ENCODE assay signal across 1 cellular context in the genomic region with DNA sequence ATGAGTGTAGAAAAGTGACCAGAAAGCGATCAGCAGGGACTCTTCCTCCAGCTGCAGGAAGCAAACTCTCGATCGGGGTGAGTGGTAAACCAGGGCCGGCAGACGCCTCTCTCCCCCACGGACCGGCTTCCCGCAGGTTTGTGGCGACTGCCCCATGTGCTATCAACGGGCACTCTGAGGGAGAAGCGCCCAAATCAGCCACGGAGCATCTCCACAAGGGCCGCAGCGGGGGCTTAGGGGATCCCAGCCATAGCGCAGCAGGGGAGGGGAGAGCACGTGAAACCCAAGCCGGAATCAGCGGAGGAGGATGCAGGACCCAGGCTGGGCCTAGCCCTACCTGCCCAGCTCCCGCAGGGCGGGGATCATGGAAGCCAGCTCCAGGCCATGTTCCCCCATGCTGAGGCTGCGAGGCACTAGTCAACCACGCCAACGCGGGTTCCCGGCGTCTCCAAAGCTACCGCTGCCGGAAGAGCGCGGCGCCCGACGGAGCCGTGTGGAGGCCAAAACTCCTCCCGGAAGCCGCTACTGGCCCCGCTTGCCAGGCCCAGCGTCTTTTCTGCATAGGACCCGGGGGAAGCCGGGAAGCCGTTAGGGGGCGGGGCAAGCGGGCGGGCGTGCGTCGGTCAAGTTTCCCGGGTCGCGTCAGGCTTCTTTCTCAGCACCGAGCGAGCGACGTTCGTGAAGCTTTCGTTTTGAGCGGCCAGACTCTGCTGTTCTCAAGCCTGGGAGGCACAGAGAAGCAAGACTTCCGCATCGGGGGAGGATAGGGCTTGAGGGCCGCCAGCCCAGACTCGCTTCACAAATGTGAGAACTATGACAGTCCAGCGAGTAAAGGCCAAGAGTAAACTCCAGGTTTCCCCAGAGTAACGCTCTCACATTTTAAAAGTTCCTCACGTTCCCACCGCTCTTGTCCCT.
A peak's percentile ranks its signal among the peaks of the same experiment; 100 is the strongest.
TF ChIP-seq lines count a peak whose summit lies in the region.

Gene ATR, minus strand, starts transcription at position 425 of the 915 bp plus-strand sequence. Its CDS starts 29 bp downstream, at position 396.

TF ChIP-seq in K562, 482 proteins besides CTCF, POLR2A, EP300 and RAD21 (continued from another document and continues in another):
- TF ChIP-seq, protein P1, sequence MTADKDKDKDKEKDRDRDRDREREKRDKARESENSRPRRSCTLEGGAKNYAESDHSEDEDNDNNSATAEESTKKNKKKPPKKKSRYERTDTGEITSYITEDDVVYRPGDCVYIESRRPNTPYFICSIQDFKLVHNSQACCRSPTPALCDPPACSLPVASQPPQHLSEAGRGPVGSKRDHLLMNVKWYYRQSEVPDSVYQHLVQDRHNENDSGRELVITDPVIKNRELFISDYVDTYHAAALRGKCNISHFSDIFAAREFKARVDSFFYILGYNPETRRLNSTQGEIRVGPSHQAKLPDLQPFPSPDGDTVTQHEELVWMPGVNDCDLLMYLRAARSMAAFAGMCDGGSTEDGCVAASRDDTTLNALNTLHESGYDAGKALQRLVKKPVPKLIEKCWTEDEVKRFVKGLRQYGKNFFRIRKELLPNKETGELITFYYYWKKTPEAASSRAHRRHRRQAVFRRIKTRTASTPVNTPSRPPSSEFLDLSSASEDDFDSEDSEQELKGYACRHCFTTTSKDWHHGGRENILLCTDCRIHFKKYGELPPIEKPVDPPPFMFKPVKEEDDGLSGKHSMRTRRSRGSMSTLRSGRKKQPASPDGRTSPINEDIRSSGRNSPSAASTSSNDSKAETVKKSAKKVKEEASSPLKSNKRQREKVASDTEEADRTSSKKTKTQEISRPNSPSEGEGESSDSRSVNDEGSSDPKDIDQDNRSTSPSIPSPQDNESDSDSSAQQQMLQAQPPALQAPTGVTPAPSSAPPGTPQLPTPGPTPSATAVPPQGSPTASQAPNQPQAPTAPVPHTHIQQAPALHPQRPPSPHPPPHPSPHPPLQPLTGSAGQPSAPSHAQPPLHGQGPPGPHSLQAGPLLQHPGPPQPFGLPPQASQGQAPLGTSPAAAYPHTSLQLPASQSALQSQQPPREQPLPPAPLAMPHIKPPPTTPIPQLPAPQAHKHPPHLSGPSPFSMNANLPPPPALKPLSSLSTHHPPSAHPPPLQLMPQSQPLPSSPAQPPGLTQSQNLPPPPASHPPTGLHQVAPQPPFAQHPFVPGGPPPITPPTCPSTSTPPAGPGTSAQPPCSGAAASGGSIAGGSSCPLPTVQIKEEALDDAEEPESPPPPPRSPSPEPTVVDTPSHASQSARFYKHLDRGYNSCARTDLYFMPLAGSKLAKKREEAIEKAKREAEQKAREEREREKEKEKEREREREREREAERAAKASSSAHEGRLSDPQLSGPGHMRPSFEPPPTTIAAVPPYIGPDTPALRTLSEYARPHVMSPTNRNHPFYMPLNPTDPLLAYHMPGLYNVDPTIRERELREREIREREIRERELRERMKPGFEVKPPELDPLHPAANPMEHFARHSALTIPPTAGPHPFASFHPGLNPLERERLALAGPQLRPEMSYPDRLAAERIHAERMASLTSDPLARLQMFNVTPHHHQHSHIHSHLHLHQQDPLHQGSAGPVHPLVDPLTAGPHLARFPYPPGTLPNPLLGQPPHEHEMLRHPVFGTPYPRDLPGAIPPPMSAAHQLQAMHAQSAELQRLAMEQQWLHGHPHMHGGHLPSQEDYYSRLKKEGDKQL (CRISPR knock-in tag; IDR thresholded peaks at IDR 0.05; ENCODE audit: borderline replicate concordance): no peak
- peak; percentile 98 for TF ChIP-seq NEUROD1 (IDR thresholded peaks at IDR 0.05; ENCODE audit: borderline replicate concordance, low read depth, low read length, partially characterized antibody)
- TF ChIP-seq, protein P2, sequence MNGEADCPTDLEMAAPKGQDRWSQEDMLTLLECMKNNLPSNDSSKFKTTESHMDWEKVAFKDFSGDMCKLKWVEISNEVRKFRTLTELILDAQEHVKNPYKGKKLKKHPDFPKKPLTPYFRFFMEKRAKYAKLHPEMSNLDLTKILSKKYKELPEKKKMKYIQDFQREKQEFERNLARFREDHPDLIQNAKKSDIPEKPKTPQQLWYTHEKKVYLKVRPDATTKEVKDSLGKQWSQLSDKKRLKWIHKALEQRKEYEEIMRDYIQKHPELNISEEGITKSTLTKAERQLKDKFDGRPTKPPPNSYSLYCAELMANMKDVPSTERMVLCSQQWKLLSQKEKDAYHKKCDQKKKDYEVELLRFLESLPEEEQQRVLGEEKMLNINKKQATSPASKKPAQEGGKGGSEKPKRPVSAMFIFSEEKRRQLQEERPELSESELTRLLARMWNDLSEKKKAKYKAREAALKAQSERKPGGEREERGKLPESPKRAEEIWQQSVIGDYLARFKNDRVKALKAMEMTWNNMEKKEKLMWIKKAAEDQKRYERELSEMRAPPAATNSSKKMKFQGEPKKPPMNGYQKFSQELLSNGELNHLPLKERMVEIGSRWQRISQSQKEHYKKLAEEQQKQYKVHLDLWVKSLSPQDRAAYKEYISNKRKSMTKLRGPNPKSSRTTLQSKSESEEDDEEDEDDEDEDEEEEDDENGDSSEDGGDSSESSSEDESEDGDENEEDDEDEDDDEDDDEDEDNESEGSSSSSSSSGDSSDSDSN (IDR thresholded peaks at IDR 0.05; ENCODE audit: borderline replicate concordance in 1 of 2, low read depth in 2 of 2, low read length in 2 of 2): peak in 1 of 2 experiments; percentile 92; a peak in 2 of 4 replicates
- no peak for TF ChIP-seq CAMTA2 (CRISPR knock-in tag; conservative IDR thresholded peaks at IDR 0.05)
- TF ChIP-seq NR3C1 (CRISPR knock-in tag; IDR thresholded peaks at IDR 0.05): peak; percentile 60; the same call in 1 of the 2 replicates
- TF ChIP-seq CHD1 (IDR thresholded peaks at IDR 0.05; ENCODE audit: low read length): no peak
- no peak for TF ChIP-seq ZBTB1 (CRISPR knock-in tag; IDR thresholded peaks at IDR 0.05; ENCODE audit: borderline replicate concordance, low read depth)
- TF ChIP-seq DEAF1 (CRISPR knock-in tag; IDR thresholded peaks at IDR 0.05): no peak
- no peak for TF ChIP-seq ZNF282 (CRISPR knock-in tag; IDR thresholded peaks at IDR 0.05)
- no peak for TF ChIP-seq CEBPB (tag; IDR thresholded peaks at IDR 0.05)
- peak; percentile 53 for TF ChIP-seq FOSL1 (tag; conservative IDR thresholded peaks at IDR 0.05)
- peak; percentile 87 for TF ChIP-seq HNRNPLL (IDR thresholded peaks at IDR 0.05; ENCODE audit: low read depth, low read length, poor library complexity, severe bottlenecking)
- peak in 1 of 2 experiments; percentile 72; a peak in 2 of 3 replicates for TF ChIP-seq CBX3 (IDR thresholded peaks at IDR 0.05; ENCODE audit: borderline replicate concordance in 1 of 2, low read length in 2 of 2)
- TF ChIP-seq KAT8 (IDR thresholded peaks at IDR 0.05; ENCODE audit: low read depth): no peak
- TF ChIP-seq, protein P3, sequence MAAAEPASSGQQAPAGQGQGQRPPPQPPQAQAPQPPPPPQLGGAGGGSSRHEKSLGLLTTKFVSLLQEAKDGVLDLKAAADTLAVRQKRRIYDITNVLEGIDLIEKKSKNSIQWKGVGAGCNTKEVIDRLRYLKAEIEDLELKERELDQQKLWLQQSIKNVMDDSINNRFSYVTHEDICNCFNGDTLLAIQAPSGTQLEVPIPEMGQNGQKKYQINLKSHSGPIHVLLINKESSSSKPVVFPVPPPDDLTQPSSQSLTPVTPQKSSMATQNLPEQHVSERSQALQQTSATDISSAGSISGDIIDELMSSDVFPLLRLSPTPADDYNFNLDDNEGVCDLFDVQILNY (CRISPR knock-in tag; IDR thresholded peaks at IDR 0.05): peak; percentile 28; the same call in 1 of the 2 replicates
- TF ChIP-seq C11orf30 (IDR thresholded peaks at IDR 0.05; ENCODE audit: low read depth): peak; percentile 69
- no peak for TF ChIP-seq DMBX1 (CRISPR knock-in tag; IDR thresholded peaks at IDR 0.05; ENCODE audit: borderline replicate concordance)
- no peak for TF ChIP-seq ZNF512 (tag; IDR thresholded peaks at IDR 0.05)
- no peak for TF ChIP-seq MCM2 (IDR thresholded peaks at IDR 0.05; ENCODE audit: low read depth)
- TF ChIP-seq ZNF644 (tag; IDR thresholded peaks at IDR 0.05; ENCODE audit: low read depth): no peak
- TF ChIP-seq ETV6 (IDR thresholded peaks at IDR 0.05; ENCODE audit: borderline replicate concordance in 1 of 2, low read depth in 2 of 2, low read length in 1 of 2): no peak; a peak in 1 of 4 replicates
- TF ChIP-seq ETV6 (CRISPR knock-in tag; IDR thresholded peaks at IDR 0.05; ENCODE audit: borderline replicate concordance): no peak
- peak; percentile 51 for TF ChIP-seq ARID1B (IDR thresholded peaks at IDR 0.05)
- TF ChIP-seq NFE2 (IDR thresholded peaks at IDR 0.05; ENCODE audit: low read depth): 0 out of 2 replicates have a peak, but pooled peaks have one; percentile 1
- TF ChIP-seq, protein P4, sequence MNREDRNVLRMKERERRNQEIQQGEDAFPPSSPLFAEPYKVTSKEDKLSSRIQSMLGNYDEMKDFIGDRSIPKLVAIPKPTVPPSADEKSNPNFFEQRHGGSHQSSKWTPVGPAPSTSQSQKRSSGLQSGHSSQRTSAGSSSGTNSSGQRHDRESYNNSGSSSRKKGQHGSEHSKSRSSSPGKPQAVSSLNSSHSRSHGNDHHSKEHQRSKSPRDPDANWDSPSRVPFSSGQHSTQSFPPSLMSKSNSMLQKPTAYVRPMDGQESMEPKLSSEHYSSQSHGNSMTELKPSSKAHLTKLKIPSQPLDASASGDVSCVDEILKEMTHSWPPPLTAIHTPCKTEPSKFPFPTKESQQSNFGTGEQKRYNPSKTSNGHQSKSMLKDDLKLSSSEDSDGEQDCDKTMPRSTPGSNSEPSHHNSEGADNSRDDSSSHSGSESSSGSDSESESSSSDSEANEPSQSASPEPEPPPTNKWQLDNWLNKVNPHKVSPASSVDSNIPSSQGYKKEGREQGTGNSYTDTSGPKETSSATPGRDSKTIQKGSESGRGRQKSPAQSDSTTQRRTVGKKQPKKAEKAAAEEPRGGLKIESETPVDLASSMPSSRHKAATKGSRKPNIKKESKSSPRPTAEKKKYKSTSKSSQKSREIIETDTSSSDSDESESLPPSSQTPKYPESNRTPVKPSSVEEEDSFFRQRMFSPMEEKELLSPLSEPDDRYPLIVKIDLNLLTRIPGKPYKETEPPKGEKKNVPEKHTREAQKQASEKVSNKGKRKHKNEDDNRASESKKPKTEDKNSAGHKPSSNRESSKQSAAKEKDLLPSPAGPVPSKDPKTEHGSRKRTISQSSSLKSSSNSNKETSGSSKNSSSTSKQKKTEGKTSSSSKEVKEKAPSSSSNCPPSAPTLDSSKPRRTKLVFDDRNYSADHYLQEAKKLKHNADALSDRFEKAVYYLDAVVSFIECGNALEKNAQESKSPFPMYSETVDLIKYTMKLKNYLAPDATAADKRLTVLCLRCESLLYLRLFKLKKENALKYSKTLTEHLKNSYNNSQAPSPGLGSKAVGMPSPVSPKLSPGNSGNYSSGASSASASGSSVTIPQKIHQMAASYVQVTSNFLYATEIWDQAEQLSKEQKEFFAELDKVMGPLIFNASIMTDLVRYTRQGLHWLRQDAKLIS (CRISPR knock-in tag; IDR thresholded peaks at IDR 0.05): peak; percentile 87; the same call in 1 of the 2 replicates
- TF ChIP-seq E2F1 (CRISPR knock-in tag; IDR thresholded peaks at IDR 0.05): peak; percentile 82; the same call in 1 of the 2 replicates
- TF ChIP-seq ZBTB33 (CRISPR knock-in tag; IDR thresholded peaks at IDR 0.05): peak; percentile 67
